26 cellular contexts compared by ENCODE assay signal in the genomic region with DNA sequence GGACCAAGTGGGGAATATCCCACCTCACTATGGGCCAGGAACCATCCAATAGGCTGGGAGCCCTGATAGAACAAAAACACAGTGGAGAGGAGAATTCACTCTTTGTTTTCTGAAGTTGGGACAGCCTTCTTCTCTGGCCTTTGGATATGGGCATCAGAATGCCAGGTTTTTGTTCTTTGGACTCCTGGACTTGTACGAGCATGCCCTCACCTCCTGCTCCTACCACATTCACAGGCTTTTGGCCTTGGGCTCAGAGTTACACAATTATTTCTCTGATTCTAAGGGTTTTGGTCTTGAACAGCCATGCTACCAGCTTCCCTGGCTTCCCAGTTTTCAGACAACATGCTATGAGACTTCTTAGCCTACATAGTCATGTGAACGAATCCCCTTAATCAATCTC.
A peak's percentile ranks its signal among the peaks of the same experiment; 100 is the strongest.
DNase-seq lines count a peak whose midpoint lies in the region; ATAC-seq, FAIRE-seq and TF ChIP-seq lines count a peak whose summit lies in the region.
"Had no signal": no experiment of that assay in that cellular context is flagged by ENCODE, and none has a peak within 500 bp of the region (broad histone marks: within the 10 kb centered on the region; RNA-seq: fewer than 3 reads in every experiment).

No MANE protein-coding gene starts in this region.

- no peaks in the 10 kb centered on the region for H3K4me1 ChIP-seq in breast epithelium
- H3K4me1 ChIP-seq in right lobe of liver = no peaks in the 10 kb centered on the region
- H3K4me1 ChIP-seq: BLaER1, Caco-2 had no signal

- CTCF ChIA-PET in MCF 10A (lab: Yijun Ruan, JAX) = interaction anchor here (2.0 kb wide), 1 partner anchor 184 kb away, joined by 5 read pairs; no protein-coding TSS in a partner anchor

- H3K4me3 Mint-ChIP-seq in MCF 10A (ENCODE audit: unreplicated experiment) = no peak overlapping the region
- H3K4me3 Mint-ChIP-seq: B cell; CD4-positive, CD25-positive, alpha-beta regulatory T cell; CD8-positive, alpha-beta T cell had no signal

- TF ChIP-seq CTCF in MCF 10A (IDR thresholded peaks at IDR 0.05; ENCODE audit: unreplicated experiment) (no peak), breast epithelium (IDR thresholded peaks at IDR 0.05) (no peak), bronchial epithelial cell (IDR thresholded peaks at IDR 0.05; ENCODE audit: insufficient read depth, low read length, severe bottlenecking) (no peak), right lobe of liver (IDR thresholded peaks at IDR 0.05) (no peak)

- no peaks in the 10 kb centered on the region for H3K27me3 Mint-ChIP-seq in MCF 10A (ENCODE audit: insufficient read depth, unreplicated experiment)
- H3K27me3 Mint-ChIP-seq: B cell; CD4-positive, CD25-positive, alpha-beta regulatory T cell had no signal

- no peaks in the 10 kb centered on the region for H3K9me3 ChIP-seq in breast epithelium
- H3K9me3 ChIP-seq in right lobe of liver = no peaks in the 10 kb centered on the region
- H3K9me3 ChIP-seq: BLaER1 had no signal

- H3K27ac ChIP-seq in breast epithelium (no peak overlapping the region), right lobe of liver (no peak overlapping the region)
- H3K27ac ChIP-seq: 22Rv1, BLaER1, C4-2B, GM23248 had no signal

- DNase-seq in MCF 10A (ENCODE audit: unreplicated experiment) = peak; percentile 76
- no peak for DNase-seq in breast epithelium (ENCODE audit: low spot score in 2 of 2)
- peak; percentile 52 for DNase-seq in bronchial epithelial cell (ENCODE audit: low read depth)
- DNase-seq in left lobe of liver (ENCODE audit: low spot score) = no peak
- DNase-seq in right lobe of liver = no peak
- DNase-seq in NCI-H82 (lab: John Stamatoyannopoulos, UW) = no peak
- DNase-seq: Caco-2; CD4-positive, CD25-positive, alpha-beta regulatory T cell; CD8-positive, alpha-beta T cell; DMS 273 treated with DMSO at 0.1 percent for 48 hours; DMS79; EL; GDM1; GM23248; H7; HCEC 1CT had no signal

- peaks cover 21% of the 10 kb centered on the region for H3K4me1 Mint-ChIP-seq in MCF 10A (ENCODE audit: insufficient read depth, unreplicated experiment)
- H3K4me1 Mint-ChIP-seq: B cell; CD4-positive, CD25-positive, alpha-beta regulatory T cell had no signal

- WGBS in right lobe of liver (ENCODE audit: insufficient coverage, low coverage, low lambda C conversion rate, missing lambda C conversion rate) = 38% methylated on average over 2 of the region's 2 CpGs

- H3K36me3 ChIP-seq in breast epithelium (no peaks in the 10 kb centered on the region), bronchial epithelial cell (ENCODE audit: control insufficient read depth, insufficient read depth, low read length) (no peaks in the 10 kb centered on the region), right lobe of liver (no peaks in the 10 kb centered on the region)
- H3K36me3 ChIP-seq: BLaER1 had no signal

- POLR2A ChIA-PET in MCF 10A (lab: Yijun Ruan, JAX) = no interaction called here

- ATAC-seq in left lobe of liver = peak; percentile 77
- peak; percentile 18 to 83 (median 61) for ATAC-seq in right lobe of liver
- no peak for ATAC-seq in GM21717 (IDR thresholded peaks at IDR 0.05; ENCODE audit: unreplicated experiment)
- ATAC-seq in GM21619 (IDR thresholded peaks at IDR 0.05; ENCODE audit: unreplicated experiment) = no peak
- ATAC-seq: CD8-positive, alpha-beta T cell; GM12878 had no signal

- no peaks in the 10 kb centered on the region for H3K27me3 ChIP-seq in breast epithelium
- no peaks in the 10 kb centered on the region for H3K27me3 ChIP-seq in bronchial epithelial cell (ENCODE audit: control insufficient read depth, insufficient read depth, low read length)
- no peaks in the 10 kb centered on the region for H3K27me3 ChIP-seq in right lobe of liver
- H3K27me3 ChIP-seq: BLaER1 had no signal

- FAIRE-seq in bronchial epithelial cell (lab: Jason Lieb, UNC) = no peak
- FAIRE-seq: A204.1, D721Med, GM12878, H1 had no signal

- intact Hi-C loops in MCF 10A (cut with micrococcal nuclease) (no loop called here), breast epithelium (cut with DNase I; ENCODE audit: low total_unique reads) (no loop called here), right lobe of liver (cut with DNase I) (no loop called here)

- no peaks in the 10 kb centered on the region for H3K9me3 Mint-ChIP-seq in MCF 10A (ENCODE audit: unreplicated experiment)

- no TSS peak for BruUV-seq in MCF 10A (replicated peaks; lab: Mats Ljungman, UMichigan)

- peak overlapping the region; percentile 79 for H3K27ac Mint-ChIP-seq in MCF 10A (ENCODE audit: low read depth, unreplicated experiment)
- H3K27ac Mint-ChIP-seq: B cell; CD4-positive, CD25-positive, alpha-beta regulatory T cell; CD8-positive, alpha-beta T cell had no signal

- H3K36me3 Mint-ChIP-seq in MCF 10A (ENCODE audit: insufficient read depth, unreplicated experiment) = no peaks in the 10 kb centered on the region
- H3K36me3 Mint-ChIP-seq: CD4-positive, CD25-positive, alpha-beta regulatory T cell; CD8-positive, alpha-beta T cell had no signal

- H3K4me3 ChIP-seq in breast epithelium (no peak overlapping the region), bronchial epithelial cell (ENCODE audit: low read depth, low read length) (no peak overlapping the region), right lobe of liver (no peak overlapping the region)
- H3K4me3 ChIP-seq: BLaER1, GM12878, GM23248 had no signal

- TF ChIP-seq POLR2A in breast epithelium (IDR thresholded peaks at IDR 0.05) = no peak
- no peak for TF ChIP-seq POLR2A in right lobe of liver (IDR thresholded peaks at IDR 0.05)

Comparison
In these comparisons a context has a peak if more than half of its experiments do, and no peak if none do; other contexts are left out.
1. DNase-seq: peak in MCF 10A (single experiment) and bronchial epithelial cell (single experiment); none in breast epithelium (0 of 2), left lobe of liver (single experiment), right lobe of liver (0 of 3) and NCI-H82 (single experiment).
2. ATAC-seq: peak in left lobe of liver (single experiment) and right lobe of liver (4 of 4); none in GM21717 (single experiment) and GM21619 (single experiment).